18 cellular contexts compared by ENCODE assay signal in genomic region chr4:123433976-123434375, GRCh38. TPM values are rescaled to one million over a fixed set of nuclear protein-coding genes. Genes with fewer than 3 reads are reported as not detected.
DNase-seq lines count a peak whose midpoint lies in the region; ATAC-seq and TF ChIP-seq lines count a peak whose summit lies in the region.
"Had no signal": no experiment of that assay in that cellular context is flagged by ENCODE, and none has a peak within 500 bp of the region (broad histone marks: within the 10 kb centered on the region; RNA-seq: fewer than 3 reads in every experiment).

No MANE protein-coding gene starts in this region.

- POLR2A ChIA-PET in Panc1 (lab: Charles Lee): no interaction called here

- H3K4me3 ChIP-seq in Panc1 (ENCODE audit: low read depth in 2 of 2, low read length in 2 of 2): no peak overlapping the region
- H3K4me3 ChIP-seq in WERI-Rb-1 (ENCODE audit: low read depth, low read length): no peak overlapping the region
- H3K4me3 ChIP-seq in psoas muscle: peak overlapping the region; percentile 36
- no peak overlapping the region for H3K4me3 ChIP-seq in Peyer's patch
- H3K4me3 ChIP-seq: HAP-1 had no signal

- no TSS peak for BruUV-seq in Panc1 (replicated peaks; lab: Mats Ljungman, UMichigan)

- intact Hi-C loops in Panc1 (cut with micrococcal nuclease; ENCODE audit: unreplicated experiment): no loop called here
- intact Hi-C loops in psoas muscle (cut with DNase I): no loop called here

- WGBS in psoas muscle, 3 donors: 38 to 78% (median 58%) methylated on average over 9 of the region's 9 CpGs

- H3K4me1 Mint-ChIP-seq in nephron progenitor cell: peaks cover 29% of the 10 kb centered on the region
- H3K4me1 Mint-ChIP-seq in glutamatergic neuron (ENCODE audit: low read depth, unreplicated experiment): no peaks in the 10 kb centered on the region
- H3K4me1 Mint-ChIP-seq: CD4-positive, alpha-beta memory T cell had no signal

- in situ Hi-C loops in Panc1 (cut with HindIII; ENCODE audit: low pct_unique_long_range_greater_than_20kb, low sequenced_read_pairs): no loop called here

- peak overlapping the region; percentile 29 for H3K27ac Mint-ChIP-seq in nephron progenitor cell
- H3K27ac Mint-ChIP-seq in glutamatergic neuron (ENCODE audit: unreplicated experiment): no peak overlapping the region
- H3K27ac Mint-ChIP-seq: CD4-positive, alpha-beta memory T cell; HFFc6 had no signal

- ATAC-seq in Panc1 (no peak), psoas muscle (peak; percentile 65 to 77 (median 70))

- peak overlapping the region; percentile 66; the same call in 1 of the 2 replicates for H3K27ac ChIP-seq in Panc1 (ENCODE audit: low read length)
- H3K27ac ChIP-seq in WERI-Rb-1: no peak overlapping the region
- H3K27ac ChIP-seq in psoas muscle: peak overlapping the region; percentile 60
- no peak overlapping the region for H3K27ac ChIP-seq in Peyer's patch

- TF ChIP-seq POLR2A in Peyer's patch (IDR thresholded peaks at IDR 0.05): no peak

- H3K9me3 ChIP-seq in Panc1 (ENCODE audit: control insufficient read depth, insufficient read depth, low read depth, low read length) (0 out of 2 replicates have a peak, but pooled peaks cover 2% of the 10 kb centered on the region), WERI-Rb-1 (ENCODE audit: severe bottlenecking) (peaks cover 10% of the 10 kb centered on the region), psoas muscle (no peaks in the 10 kb centered on the region), Peyer's patch (no peaks in the 10 kb centered on the region)
- H3K9me3 ChIP-seq: HAP-1 had no signal

- H3K36me3 ChIP-seq in Panc1 (ENCODE audit: control insufficient read depth, insufficient read depth, low read length): no peaks in the 10 kb centered on the region
- H3K36me3 ChIP-seq in WERI-Rb-1: no peaks in the 10 kb centered on the region
- no peaks in the 10 kb centered on the region for H3K36me3 ChIP-seq in psoas muscle (ENCODE audit: insufficient read depth in 1 of 2, low read depth in 1 of 2)
- no peaks in the 10 kb centered on the region for H3K36me3 ChIP-seq in Peyer's patch
- H3K36me3 ChIP-seq: HAP-1 had no signal

- CTCF ChIA-PET in Panc1 (lab: Charles Lee): no interaction called here

- H3K27me3 Mint-ChIP-seq in nephron progenitor cell (ENCODE audit: low read depth, poor library complexity) (peaks cover 6% of the 10 kb centered on the region), glutamatergic neuron (ENCODE audit: unreplicated experiment) (no peaks in the 10 kb centered on the region)

- H3K4me3 Mint-ChIP-seq in nephron progenitor cell (no peak overlapping the region), glutamatergic neuron (ENCODE audit: unreplicated experiment) (no peak overlapping the region)
- H3K4me3 Mint-ChIP-seq: CD4-positive, alpha-beta memory T cell; HFFc6 had no signal

- H3K36me3 Mint-ChIP-seq in nephron progenitor cell (ENCODE audit: low read depth) (peaks cover 59% of the 10 kb centered on the region), glutamatergic neuron (ENCODE audit: unreplicated experiment) (no peaks in the 10 kb centered on the region)
- H3K36me3 Mint-ChIP-seq: CD4-positive, alpha-beta memory T cell had no signal

- no peak for TF ChIP-seq CTCF in Panc1 (IDR thresholded peaks at IDR 0.05)
- TF ChIP-seq CTCF in WERI-Rb-1 (IDR thresholded peaks at IDR 0.05; ENCODE audit: low read depth, low read length): no peak
- TF ChIP-seq CTCF in nephron progenitor cell (IDR thresholded peaks at IDR 0.05): no peak
- no peak for TF ChIP-seq CTCF in psoas muscle (IDR thresholded peaks at IDR 0.05)
- TF ChIP-seq CTCF in Peyer's patch (IDR thresholded peaks at IDR 0.05): no peak
- no peak for TF ChIP-seq CTCF in glutamatergic neuron (IDR thresholded peaks at IDR 0.05; ENCODE audit: partially characterized antibody, unreplicated experiment)

- H3K27me3 ChIP-seq in Panc1 (ENCODE audit: control insufficient read depth, insufficient read depth, low read length): no peaks in the 10 kb centered on the region
- H3K27me3 ChIP-seq in WERI-Rb-1 (ENCODE audit: insufficient read depth, low read depth, severe bottlenecking): no peaks in the 10 kb centered on the region
- H3K27me3 ChIP-seq in psoas muscle (ENCODE audit: insufficient read depth in 3 of 3, low read length in 2 of 3): no peaks in the 10 kb centered on the region
- H3K27me3 ChIP-seq in Peyer's patch: no peaks in the 10 kb centered on the region

- H3K4me1 ChIP-seq in Panc1 (ENCODE audit: control insufficient read depth, insufficient read depth, low read length) (peaks cover 6% of the 10 kb centered on the region; the same call in 1 of the 2 replicates), psoas muscle (no peaks in the 10 kb centered on the region), Peyer's patch (no peaks in the 10 kb centered on the region)
- H3K4me1 ChIP-seq: HAP-1 had no signal

- DNase-seq in Panc1 (ENCODE audit: low read depth, low spot score): no peak
- DNase-seq in WERI-Rb-1: peak; percentile 62
- no peak for DNase-seq in nephron progenitor cell
- peak in 1 of 2 donors; percentile 56 for DNase-seq in psoas muscle
- no peak for DNase-seq in Peyer's patch
- DNase-seq in stimulated activated CD4-positive, alpha-beta T cell treated with anti-CD3 and anti-CD28 coated beads, Interleukin-2, amount 100 ng/mL, for 24 hours: no peak
- no peak for DNase-seq in glutamatergic neuron
- DNase-seq: C1 segment of cervical spinal cord; Calu3; CD4-positive, alpha-beta memory T cell; COR-L47; DMS53; DMS79 treated with DMSO at 0.1 percent for 48 hours; GF-D8; GOT3; HFFc6 had no signal

- H3K9me3 Mint-ChIP-seq in nephron progenitor cell: peaks cover 66% of the 10 kb centered on the region
- peaks cover 5% of the 10 kb centered on the region for H3K9me3 Mint-ChIP-seq in glutamatergic neuron (ENCODE audit: unreplicated experiment)

RNA-seq across cellular contexts. Expression of gene SPRY1, which starts 37.4 kb away (rescaled TPM):
- total RNA-seq in Panc1 (2021; ENCODE audit: unreplicated experiment): 77.8 TPM
- 68.8 TPM for polyA plus RNA-seq in Panc1 (2012; ENCODE audit: insufficient read length)
- 100 to 1,000 TPM in 2 of 4 donors, 10 to 100 TPM in 2; 41.1 to 104 (median 96.9) TPM for total RNA-seq in psoas muscle
- 10 to 100 TPM; 19.2 to 24.6 (median 22.9) TPM for polyA plus RNA-seq in psoas muscle
- total RNA-seq in Peyer's patch: 10 to 100 TPM; 10.7 to 43.7 (median 39.8) TPM
- 17.2 TPM for total RNA-seq in glutamatergic neuron (ENCODE audit: unreplicated experiment)
- total RNA-seq: A172 had no signal

Comparison
In these comparisons a context has a peak if more than half of its experiments do, and no peak if none do; other contexts are left out.
1. H3K27ac ChIP-seq: peak in Panc1 (single experiment) and psoas muscle (single experiment); none in WERI-Rb-1 (single experiment) and Peyer's patch (0 of 4).